ENCODE assay signal across 26 cellular contexts in genomic region chr1:161189036-161189435, GRCh38. TPM values are rescaled to one million over a fixed set of nuclear protein-coding genes. Genes with fewer than 3 reads are reported as not detected.
DNase-seq lines count a peak whose midpoint lies in the region; ATAC-seq and TF ChIP-seq lines count a peak whose summit lies in the region.
"Had no signal": no experiment of that assay in that cellular context is flagged by ENCODE, and none has a peak within 500 bp of the region (broad histone marks: within the 10 kb centered on the region; RNA-seq: fewer than 3 reads in every experiment).

No MANE protein-coding gene starts in this region.

- no peaks in the 10 kb centered on the region for H3K27me3 ChIP-seq in ACC112 (ENCODE audit: insufficient read depth, low read length)
- no peaks in the 10 kb centered on the region for H3K27me3 ChIP-seq in CD4-positive, alpha-beta memory T cell (ENCODE audit: insufficient read depth, low read length)
- H3K27me3 ChIP-seq: upper lobe of right lung had no signal

- H2AFZ ChIP-seq in ACC112 (ENCODE audit: low read length, unreplicated experiment), result no peak overlapping the region

- H3K9me3 Mint-ChIP-seq in CD4-positive, alpha-beta memory T cell, result no peaks in the 10 kb centered on the region
- no peaks in the 10 kb centered on the region for H3K9me3 Mint-ChIP-seq in naive B cell
- no peaks in the 10 kb centered on the region for H3K9me3 Mint-ChIP-seq in activated CD8-positive, alpha-beta T cell treated with anti-CD3 and anti-CD28 coated beads for 36 hours
- H3K9me3 Mint-ChIP-seq: H9, IgD-negative memory B cell had no signal

- peaks cover 2% of the 10 kb centered on the region; the same call in 1 of the 2 replicates for H3K36me3 ChIP-seq in ACC112 (ENCODE audit: insufficient read depth, low read length)
- H3K36me3 ChIP-seq in CD4-positive, alpha-beta memory T cell (ENCODE audit: insufficient read depth, low read length), result no peaks in the 10 kb centered on the region
- H3K36me3 ChIP-seq: upper lobe of right lung had no signal

- intact Hi-C loops in CD4-positive, alpha-beta memory T cell (cut with micrococcal nuclease), result loop anchor here (5.0 kb wide), 1 partner anchor 37 kb away; the partner anchor contains the start of gene UFC1
- intact Hi-C loops in activated CD8-positive, alpha-beta T cell treated with anti-CD3 and anti-CD28 coated beads for 36 hours (cut with micrococcal nuclease), result no loop called here

- POLR2A ChIA-PET in CD4-positive, alpha-beta memory T cell (lab: Charles Lee; ENCODE audit: partially characterized antibody), result interaction anchor here (1.8 to 10.4 kb wide), 4 partner anchors 7 to 23 kb away, joined by 6 to 134 read pairs (median 55); partner anchors contain the start of genes ADAMTS4, NDUFS2 and PPOX
- POLR2A ChIA-PET in activated CD8-positive, alpha-beta T cell treated with anti-CD3 and anti-CD28 coated beads for 36 hours (lab: Charles Lee), result no interaction called here

- no peak for TF ChIP-seq CTCF in choroid plexus epithelial cell (conservative IDR thresholded peaks at IDR 0.05; ENCODE audit: low read depth, low read length)
- TF ChIP-seq CTCF in activated CD8-positive, alpha-beta T cell treated with anti-CD3 and anti-CD28 coated beads for 36 hours (IDR thresholded peaks at IDR 0.05), result no peak

- no peaks in the 10 kb centered on the region for H3K27me3 Mint-ChIP-seq in CD4-positive, alpha-beta memory T cell
- no peaks in the 10 kb centered on the region for H3K27me3 Mint-ChIP-seq in naive B cell
- no peaks in the 10 kb centered on the region for H3K27me3 Mint-ChIP-seq in activated CD8-positive, alpha-beta T cell treated with anti-CD3 and anti-CD28 coated beads for 36 hours
- H3K27me3 Mint-ChIP-seq: IgD-negative memory B cell had no signal

- CTCF ChIA-PET in CD4-positive, alpha-beta memory T cell (lab: Charles Lee; ENCODE audit: partially characterized antibody), result interaction anchor here (10.9 kb wide), 1 partner anchor 23 kb away, joined by 115 read pairs; the partner anchor contains the start of gene PPOX
- CTCF ChIA-PET in activated CD8-positive, alpha-beta T cell treated with anti-CD3 and anti-CD28 coated beads for 36 hours (lab: Charles Lee), result interaction anchor here (0.9 to 1.2 kb wide), 2 partner anchors 10 to 194 kb away, joined by 3 read pairs; no protein-coding TSS in a partner anchor

- H3K27ac ChIP-seq in ACC112 (ENCODE audit: low read depth, low read length), result peak overlapping the region; percentile 97
- no peak overlapping the region for H3K27ac ChIP-seq in CD4-positive, alpha-beta memory T cell (ENCODE audit: low read depth, low read length)
- H3K27ac ChIP-seq: epithelial cell of prostate, gastroesophageal sphincter, upper lobe of right lung, WERI-Rb-1 had no signal

- H3K4me1 ChIP-seq in ACC112 (ENCODE audit: control insufficient read depth, insufficient read depth, low read length, unreplicated experiment), result peaks cover 28% of the 10 kb centered on the region
- peaks cover 83% of the 10 kb centered on the region for H3K4me1 ChIP-seq in CD4-positive, alpha-beta memory T cell (ENCODE audit: insufficient read depth, low read length)

- peak overlapping the region in 5 of 7 donors; percentile 35 to 84 (median 72) for H3K27ac Mint-ChIP-seq in CD4-positive, alpha-beta memory T cell
- peak overlapping the region in 5 of 6 donors; percentile 23 to 90 (median 34) for H3K27ac Mint-ChIP-seq in naive B cell
- H3K27ac Mint-ChIP-seq in activated CD8-positive, alpha-beta T cell treated with anti-CD3 and anti-CD28 coated beads for 36 hours, result no peak overlapping the region

- H3K79me2 ChIP-seq in ACC112 (ENCODE audit: control insufficient read depth, insufficient read depth, low read length, unreplicated experiment), result no peaks in the 10 kb centered on the region

- DNase-seq in CD4-positive, alpha-beta memory T cell, result no peak
- peak; percentile 23 for DNase-seq in choroid plexus epithelial cell (ENCODE audit: low read depth)
- DNase-seq in naive B cell, result no peak
- no peak for DNase-seq in HPDE6-E6E7 (ENCODE audit: extremely low spot score)
- no peak for DNase-seq in activated CD8-positive, alpha-beta T cell treated with anti-CD3 and anti-CD28 coated beads for 36 hours
- DNase-seq: activated CD4-positive, alpha-beta T cell treated with anti-CD3 and anti-CD28 coated beads, Interleukin-2, amount 50 U/mL, for 4 hours; activated gamma-delta T cell treated with Interleukin-2 at 50 U/mL for 16 hours; DMS153; H9; NCI-H1417; NCI-H446 treated with DMSO at 0.1 percent for 48 hours; occipital lobe; retina; SIG-M5; stimulated activated CD4-positive, alpha-beta T cell treated with anti-CD3 and anti-CD28 coated beads, Interleukin-4, amount 100 ng/mL, for 4 hours; upper lobe of right lung; WERI-Rb-1 had no signal

- no peaks in the 10 kb centered on the region for H3K9me3 ChIP-seq in CD4-positive, alpha-beta memory T cell (ENCODE audit: control insufficient read depth in 1 of 2, low read length in 2 of 2)
- H3K9me3 ChIP-seq: gastroesophageal sphincter, upper lobe of right lung had no signal

- H3K4me3 ChIP-seq in ACC112 (ENCODE audit: low read depth, low read length) (no peak overlapping the region), choroid plexus epithelial cell (ENCODE audit: low read depth, low read length) (no peak overlapping the region)
- H3K4me3 ChIP-seq in CD4-positive, alpha-beta memory T cell (ENCODE audit: low read length in 2 of 2), result no peak overlapping the region
- H3K4me3 ChIP-seq: gastroesophageal sphincter, lung, upper lobe of right lung had no signal

- ATAC-seq in naive B cell (ENCODE audit: low read depth in 2 of 2) (no peak), HG02973 (IDR thresholded peaks at IDR 0.05; ENCODE audit: unreplicated experiment) (no peak), GM18867 (IDR thresholded peaks at IDR 0.05; ENCODE audit: unreplicated experiment) (no peak)
- no peak for ATAC-seq in activated CD8-positive, alpha-beta T cell treated with anti-CD3 and anti-CD28 coated beads for 36 hours
- ATAC-seq: gastroesophageal sphincter, upper lobe of right lung had no signal

- H3K4me3 Mint-ChIP-seq in CD4-positive, alpha-beta memory T cell, result peak overlapping the region in 2 of 8 donors; percentile 26 to 30
- H3K4me3 Mint-ChIP-seq in naive B cell, result peak overlapping the region in 1 of 8 donors; percentile 32
- H3K4me3 Mint-ChIP-seq in activated CD8-positive, alpha-beta T cell treated with anti-CD3 and anti-CD28 coated beads for 36 hours, result no peak overlapping the region
- H3K4me3 Mint-ChIP-seq: H9, IgD-negative memory B cell had no signal

- H3K36me3 Mint-ChIP-seq in CD4-positive, alpha-beta memory T cell, result peaks cover 0 to 2% of the 10 kb centered on the region in 2 donors
- H3K36me3 Mint-ChIP-seq in naive B cell, result no peaks in the 10 kb centered on the region
- H3K36me3 Mint-ChIP-seq in activated CD8-positive, alpha-beta T cell treated with anti-CD3 and anti-CD28 coated beads for 36 hours (ENCODE audit: low read depth), result no peaks in the 10 kb centered on the region
- H3K36me3 Mint-ChIP-seq: IgD-negative memory B cell had no signal

- H3K4me1 Mint-ChIP-seq in CD4-positive, alpha-beta memory T cell, result peaks cover 41 to 71% (median 60%) of the 10 kb centered on the region in 4 donors
- H3K4me1 Mint-ChIP-seq in naive B cell, result peaks cover 52 to 75% (median 72%) of the 10 kb centered on the region in 3 donors
- H3K4me1 Mint-ChIP-seq in activated CD8-positive, alpha-beta T cell treated with anti-CD3 and anti-CD28 coated beads for 36 hours (ENCODE audit: low read depth), result peaks cover 47% of the 10 kb centered on the region

RNA-seq across cellular contexts. Expression of gene ADAMTS4, which starts 9.8 kb away (rescaled TPM):
- 1 to 10 TPM; 1.4 to 2.4 TPM for total RNA-seq in CD4-positive, alpha-beta memory T cell
- under 1 TPM in 1 of 2 donors, not detected in 1; 0.07 TPM for polyA plus RNA-seq in CD4-positive, alpha-beta memory T cell
- polyA plus RNA-seq in naive B cell (ENCODE audit: low read depth in 6 of 6), result under 1 TPM in 1 of 6 donors, not detected in 5; 0.03 TPM
- total RNA-seq in activated CD8-positive, alpha-beta T cell treated with anti-CD3 and anti-CD28 coated beads for 36 hours, result 1 to 10 TPM; 1.1 to 1.8 TPM
- polyA plus RNA-seq: IgD-negative memory B cell had no signal

RNA-seq across cellular contexts. Expression of gene B4GALT3, which starts 11.7 kb away (rescaled TPM):
- 10 to 100 TPM; 64.6 to 71.5 TPM for total RNA-seq in CD4-positive, alpha-beta memory T cell
- polyA plus RNA-seq in CD4-positive, alpha-beta memory T cell, result 10 to 100 TPM; 55.9 to 60.5 TPM
- polyA plus RNA-seq in naive B cell (ENCODE audit: low read depth in 6 of 6), result 10 to 100 TPM; 37.8 to 51.6 (median 45.6) TPM
- 10 to 100 TPM; 39.9 to 40.8 TPM for total RNA-seq in activated CD8-positive, alpha-beta T cell treated with anti-CD3 and anti-CD28 coated beads for 36 hours

RNA-seq across cellular contexts. Expression of gene NDUFS2, which starts 13.1 kb away (rescaled TPM):
- total RNA-seq in CD4-positive, alpha-beta memory T cell, result 100 to 1,000 TPM in 1 of 2 experiments, 10 to 100 TPM in 1; 89.9 to 100 TPM
- 100 to 1,000 TPM in 1 of 2 donors, 10 to 100 TPM in 1; 90.1 to 112 TPM for polyA plus RNA-seq in CD4-positive, alpha-beta memory T cell
- 10 to 100 TPM; 66.1 to 98.8 (median 87.7) TPM for polyA plus RNA-seq in naive B cell (ENCODE audit: low read depth in 6 of 6)
- total RNA-seq in activated CD8-positive, alpha-beta T cell treated with anti-CD3 and anti-CD28 coated beads for 36 hours, result 10 to 100 TPM; 85.9 to 97.1 TPM

RNA-seq across cellular contexts. Expression of gene PPOX, which starts 22.8 kb away (rescaled TPM):
- 10 to 100 TPM; 59.4 to 69.8 TPM for total RNA-seq in CD4-positive, alpha-beta memory T cell
- polyA plus RNA-seq in CD4-positive, alpha-beta memory T cell, result 10 to 100 TPM; 16.3 to 25.7 TPM
- 10 to 100 TPM; 12.7 to 20.3 (median 14.0) TPM for polyA plus RNA-seq in naive B cell (ENCODE audit: low read depth in 6 of 6)
- total RNA-seq in activated CD8-positive, alpha-beta T cell treated with anti-CD3 and anti-CD28 coated beads for 36 hours, result 10 to 100 TPM; 24.4 to 24.9 TPM

RNA-seq across cellular contexts. Expression of gene FCER1G, which starts 26.1 kb away (rescaled TPM):
- total RNA-seq in CD4-positive, alpha-beta memory T cell, result 10 to 100 TPM in 1 of 2 experiments, 1 to 10 TPM in 1; 9.9 to 10.5 TPM
- 1 to 10 TPM; 2.1 to 2.8 TPM for polyA plus RNA-seq in CD4-positive, alpha-beta memory T cell
- polyA plus RNA-seq in naive B cell (ENCODE audit: low read depth in 6 of 6), result 10 to 100 TPM in 4 of 6 donors, 1 to 10 TPM in 2; 4.9 to 28.0 (median 12.4) TPM
- total RNA-seq in activated CD8-positive, alpha-beta T cell treated with anti-CD3 and anti-CD28 coated beads for 36 hours, result under 1 TPM; 0.60 to 0.81 TPM
- total RNA-seq: kidney epithelial cell, M059J had no signal
